In the genomic region with DNA sequence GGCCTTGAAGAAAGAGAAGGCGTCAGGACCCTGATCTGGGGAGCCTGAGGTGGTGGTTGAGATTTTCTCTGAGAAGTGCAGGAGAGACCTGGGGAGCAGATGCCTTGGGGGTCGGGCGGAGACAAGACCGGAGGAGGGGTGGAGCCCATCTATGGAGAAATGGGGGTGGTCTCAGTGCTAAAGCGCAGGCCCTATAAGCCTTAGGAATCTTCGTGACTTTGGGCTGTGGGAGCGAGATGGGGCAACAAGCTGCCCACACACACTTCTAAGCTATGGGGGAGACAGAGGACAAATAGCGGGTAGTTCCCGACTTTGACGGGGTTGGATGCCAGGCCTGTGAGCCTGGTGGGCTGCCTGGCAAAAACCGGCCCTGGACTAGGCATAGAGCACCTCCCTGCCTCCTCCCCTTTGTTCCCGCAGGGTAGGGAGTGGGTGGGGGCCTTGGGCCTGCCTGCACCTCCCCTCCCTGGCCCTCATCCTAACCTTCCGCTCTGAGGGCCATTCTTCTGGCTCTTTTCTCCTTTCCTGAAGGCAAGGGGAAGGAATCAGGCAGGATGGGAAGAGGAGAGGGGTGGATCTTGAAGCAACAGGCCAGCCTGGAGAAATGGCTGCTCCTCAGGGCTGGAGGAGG, we compare ENCODE assay signal across 8 cellular contexts. TPM values are rescaled to one million over a fixed set of nuclear protein-coding genes. Genes with fewer than 3 reads are reported as not detected.
DNase-seq lines count a peak whose midpoint lies in the region; ATAC-seq and TF ChIP-seq lines count a peak whose summit lies in the region.

No MANE protein-coding gene starts in this region.

- peaks cover 53% of the 10 kb centered on the region for H3K79me2 ChIP-seq in osteoblast (ENCODE audit: insufficient read depth, low read length)

- H3K9me3 Mint-ChIP-seq in T-helper 1 cell treated with Interleukin-12 subunit alpha and Interleukin-12 subunit beta and Interleukin-4 antibody, amounts not matched to agents 30 μg/mL and 1 μg/mL, for 36 hours: no peaks in the 10 kb centered on the region
- no peaks in the 10 kb centered on the region for H3K9me3 Mint-ChIP-seq in activated CD8-positive, alpha-beta T cell treated with anti-CD3 and anti-CD28 coated beads, Interleukin-2, amount 10 ng/mL, durations not matched to agents 7 days and 5 days (ENCODE audit: insufficient read depth)

- H3K4me3 ChIP-seq in foreskin fibroblast (ENCODE audit: low read depth in 1 of 2, low read length in 2 of 2): peak overlapping the region; percentile 90 to 97
- H3K4me3 ChIP-seq in osteoblast (ENCODE audit: insufficient read depth, low read length): peak overlapping the region; percentile 92

- peaks cover 23% of the 10 kb centered on the region for H3K4me1 Mint-ChIP-seq in T-helper 1 cell treated with Interleukin-12 subunit alpha and Interleukin-12 subunit beta and Interleukin-4 antibody, amounts not matched to agents 30 μg/mL and 1 μg/mL, for 36 hours (ENCODE audit: low read depth)
- H3K4me1 Mint-ChIP-seq in activated CD8-positive, alpha-beta T cell treated with anti-CD3 and anti-CD28 coated beads, Interleukin-2, amount 10 ng/mL, durations not matched to agents 7 days and 5 days (ENCODE audit: low read depth): peaks cover 44% of the 10 kb centered on the region

- peak overlapping the region; percentile 86 for H2AFZ ChIP-seq in osteoblast (ENCODE audit: low read length)

- no peak for TF ChIP-seq CTCF in foreskin fibroblast (IDR thresholded peaks at IDR 0.05; ENCODE audit: low read depth, low read length)
- TF ChIP-seq CTCF in osteoblast (IDR thresholded peaks at IDR 0.05; ENCODE audit: extremely low read depth, low read depth, low read length): no peak

- POLR2A ChIA-PET in activated CD8-positive, alpha-beta T cell treated with anti-CD3 and anti-CD28 coated beads, Interleukin-2, amount 10 ng/mL, durations not matched to agents 7 days and 5 days (lab: Charles Lee): interaction anchor here (1.3 to 1.4 kb wide), 2 partner anchors 12 to 18 kb away, joined by 3 to 4 read pairs; no protein-coding TSS in a partner anchor

- no peak for ATAC-seq in activated CD8-positive, alpha-beta T cell treated with anti-CD3 and anti-CD28 coated beads, Interleukin-2, amount 10 ng/mL, durations not matched to agents 7 days and 5 days

- peak overlapping the region; percentile 96 for H3K4me3 Mint-ChIP-seq in T-helper 1 cell treated with Interleukin-12 subunit alpha and Interleukin-12 subunit beta and Interleukin-4 antibody, amounts not matched to agents 30 μg/mL and 1 μg/mL, for 36 hours
- H3K4me3 Mint-ChIP-seq in activated CD8-positive, alpha-beta T cell treated with anti-CD3 and anti-CD28 coated beads, Interleukin-2, amount 10 ng/mL, durations not matched to agents 7 days and 5 days: peak overlapping the region; percentile 91

- no peaks in the 10 kb centered on the region for H3K27me3 ChIP-seq in osteoblast (ENCODE audit: insufficient read depth, low read length)

- H3K4me1 ChIP-seq in osteoblast (ENCODE audit: insufficient read depth, low read length): peaks cover 19% of the 10 kb centered on the region

- H3K36me3 ChIP-seq in osteoblast (ENCODE audit: insufficient read depth, low read length): peaks cover 39% of the 10 kb centered on the region

- CTCF ChIA-PET in activated CD8-positive, alpha-beta T cell treated with anti-CD3 and anti-CD28 coated beads, Interleukin-2, amount 10 ng/mL, durations not matched to agents 7 days and 5 days (lab: Charles Lee): interaction anchor here (1.4 to 2.7 kb wide), 4 partner anchors 10 to 117 kb away, joined by 3 to 14 read pairs (median 5); a partner anchor contains a TSS

- peak overlapping the region; percentile 83 for H3K27ac Mint-ChIP-seq in T-helper 1 cell treated with Interleukin-12 subunit alpha and Interleukin-12 subunit beta and Interleukin-4 antibody, amounts not matched to agents 30 μg/mL and 1 μg/mL, for 36 hours
- H3K27ac Mint-ChIP-seq in activated CD8-positive, alpha-beta T cell treated with anti-CD3 and anti-CD28 coated beads, Interleukin-2, amount 10 ng/mL, durations not matched to agents 7 days and 5 days: peak overlapping the region; percentile 95

- no peak for DNase-seq in T-helper 1 cell
- DNase-seq in activated CD8-positive, alpha-beta T cell treated with anti-CD3 and anti-CD28 coated beads, Interleukin-2, amount 10 ng/mL, durations not matched to agents 7 days and 5 days: no peak
- DNase-seq in foreskin fibroblast: peak; percentile 39 to 71
- DNase-seq in osteoblast (ENCODE audit: insufficient read length, low spot score, missing footprints): peak; percentile 94
- no peak for DNase-seq in NOMO-1 (lab: John Stamatoyannopoulos, UW; ENCODE audit: unreplicated experiment in 2 of 2)
- DNase-seq in mesenteric fat pad (ENCODE audit: low spot score): no peak
- DNase-seq in pons (ENCODE audit: low spot score): no peak

- no peaks in the 10 kb centered on the region for H3K27me3 Mint-ChIP-seq in T-helper 1 cell treated with Interleukin-12 subunit alpha and Interleukin-12 subunit beta and Interleukin-4 antibody, amounts not matched to agents 30 μg/mL and 1 μg/mL, for 36 hours (ENCODE audit: low read depth)
- no peaks in the 10 kb centered on the region for H3K27me3 Mint-ChIP-seq in activated CD8-positive, alpha-beta T cell treated with anti-CD3 and anti-CD28 coated beads, Interleukin-2, amount 10 ng/mL, durations not matched to agents 7 days and 5 days (ENCODE audit: low read depth)

- H3K36me3 Mint-ChIP-seq in T-helper 1 cell treated with Interleukin-12 subunit alpha and Interleukin-12 subunit beta and Interleukin-4 antibody, amounts not matched to agents 30 μg/mL and 1 μg/mL, for 36 hours (ENCODE audit: low read depth): peaks cover 20% of the 10 kb centered on the region
- H3K36me3 Mint-ChIP-seq in activated CD8-positive, alpha-beta T cell treated with anti-CD3 and anti-CD28 coated beads, Interleukin-2, amount 10 ng/mL, durations not matched to agents 7 days and 5 days (ENCODE audit: low read depth): peaks cover 29% of the 10 kb centered on the region

- H4K20me1 ChIP-seq in osteoblast (ENCODE audit: insufficient read depth, low read length): peaks cover 31% of the 10 kb centered on the region

- H3K4me2 ChIP-seq in osteoblast (ENCODE audit: insufficient read depth, low read length): peak overlapping the region; percentile 96

- H3K9me3 ChIP-seq in osteoblast (ENCODE audit: low read depth, low read length): no peaks in the 10 kb centered on the region

- peak overlapping the region; percentile 80 for H3K27ac ChIP-seq in osteoblast (ENCODE audit: low read depth, low read length)

RNA-seq across cellular contexts. Expression of a gene that starts 0.9 kb away (rescaled TPM):
- 10 to 100 TPM; 77.2 to 82.6 TPM for total RNA-seq in activated CD8-positive, alpha-beta T cell treated with anti-CD3 and anti-CD28 coated beads, Interleukin-2, amount 10 ng/mL, durations not matched to agents 7 days and 5 days
- 72.2 and 83.2 TPM in 2 replicates for total RNA-seq in osteoblast
- total RNA-seq in mesenteric fat pad: 71.6 TPM

RNA-seq across cellular contexts. Expression of a gene that starts 2.4 kb away (rescaled TPM):
- 1 to 10 TPM in 1 of 2 experiments, under 1 TPM in 1; 0.84 to 2.1 TPM for total RNA-seq in activated CD8-positive, alpha-beta T cell treated with anti-CD3 and anti-CD28 coated beads, Interleukin-2, amount 10 ng/mL, durations not matched to agents 7 days and 5 days
- total RNA-seq in osteoblast: 0.29 and 0.36 TPM in 2 replicates
- not detected for total RNA-seq in mesenteric fat pad

RNA-seq across cellular contexts. Expression of a gene that starts 11.4 kb away (rescaled TPM):
- total RNA-seq in activated CD8-positive, alpha-beta T cell treated with anti-CD3 and anti-CD28 coated beads, Interleukin-2, amount 10 ng/mL, durations not matched to agents 7 days and 5 days: under 1 TPM; 0.13 to 0.21 TPM
- under 0.01 TPM in 1 of 2 replicates, not detected in the other for total RNA-seq in osteoblast
- 144 TPM for total RNA-seq in mesenteric fat pad

RNA-seq across cellular contexts. Expression of a gene that starts 38.9 kb away (rescaled TPM):
- under 1 TPM in 1 of 2 experiments, not detected in 1; 0.05 TPM for total RNA-seq in activated CD8-positive, alpha-beta T cell treated with anti-CD3 and anti-CD28 coated beads, Interleukin-2, amount 10 ng/mL, durations not matched to agents 7 days and 5 days
- 0.59 and 1.1 TPM in 2 replicates for total RNA-seq in osteoblast
- total RNA-seq in mesenteric fat pad: 557 TPM

RNA-seq across cellular contexts. Expression of a gene that starts 45.8 kb away (rescaled TPM):
- 10 to 100 TPM; 14.6 to 16.2 TPM for total RNA-seq in activated CD8-positive, alpha-beta T cell treated with anti-CD3 and anti-CD28 coated beads, Interleukin-2, amount 10 ng/mL, durations not matched to agents 7 days and 5 days
- total RNA-seq in osteoblast (8.8 and 10.9 TPM in 2 replicates), mesenteric fat pad (10.1 TPM)

Comparison
In these comparisons a context has a peak if more than half of its experiments do, and no peak if none do; other contexts are left out.
1. DNase-seq: peak in foreskin fibroblast (2 of 2) and osteoblast (single experiment); none in T-helper 1 cell (0 of 5), activated CD8-positive, alpha-beta T cell treated with anti-CD3 and anti-CD28 coated beads, Interleukin-2, amount 10 ng/mL, durations not matched to agents 7 days and 5 days (single experiment), NOMO-1 (0 of 2), mesenteric fat pad (single experiment) and pons (single experiment).
2. RNA of a gene that starts 11.4 kb away (total RNA-seq): 144 TPM in mesenteric fat pad (single experiment); 0.13 to 0.21 TPM in activated CD8-positive, alpha-beta T cell treated with anti-CD3 and anti-CD28 coated beads, Interleukin-2, amount 10 ng/mL, durations not matched to agents 7 days and 5 days and under 0.01 TPM in osteoblast; every median in the first group is over 100 times any median in the second.